Comparison of ENCODE assay signal across 25 cellular contexts in genomic region chr11:13076961-13077360, GRCh38.
"Had no signal": no experiment of that assay in that cellular context is flagged by ENCODE, and none has a peak within 500 bp of the region (broad histone marks: within the 10 kb centered on the region; RNA-seq: fewer than 3 reads in every experiment).

No MANE protein-coding gene starts in this region.

- H3K4me1 Mint-ChIP-seq: activated CD4-positive, alpha-beta T cell treated with anti-CD3 and anti-CD28 coated beads for 36 hours; memory B cell; stimulated activated effector memory CD8-positive, alpha-beta T cell treated with anti-CD3 and anti-CD28 coated beads, Interleukin-12 subunit alpha, Interleukin-12 subunit beta, amount 100 ng/mL, for 72 hours; T-helper 17 cell had no signal

- H3K9me3 Mint-ChIP-seq: activated naive CD4-positive, alpha-beta T cell treated with anti-CD3 and anti-CD28 coated beads, Interleukin-2, amount 50 U/mL, for 72 hours; activated T-helper 1 cell treated with anti-CD3 and anti-CD28 coated beads, Interleukin-12 subunit alpha, Interleukin-12 subunit beta, Interleukin-2, Interleukin-4 antibody, amounts not matched to agents 30 ng/mL and 10 ng/mL and 1 ng/mL, durations not matched to agents 14 hours and 24 hours and 36 hours; memory B cell; stimulated activated effector memory CD8-positive, alpha-beta T cell treated with anti-CD3 and anti-CD28 coated beads, Interleukin-12 subunit alpha, Interleukin-12 subunit beta, amount 100 ng/mL, for 72 hours had no signal

- H3K4me1 ChIP-seq: adrenal gland, breast epithelium, testis, upper lobe of right lung had no signal

- H3K27ac ChIP-seq: adrenal gland, breast epithelium, testis, upper lobe of right lung had no signal

- H3K27ac Mint-ChIP-seq: activated CD4-positive, alpha-beta T cell treated with anti-CD3 and anti-CD28 coated beads for 36 hours; activated naive CD4-positive, alpha-beta T cell treated with anti-CD3 and anti-CD28 coated beads, Interleukin-2, amount 50 U/mL, for 72 hours; activated T-helper 1 cell treated with anti-CD3 and anti-CD28 coated beads, Interleukin-12 subunit alpha, Interleukin-12 subunit beta, Interleukin-2, Interleukin-4 antibody, amounts not matched to agents 30 ng/mL and 10 ng/mL and 1 ng/mL, durations not matched to agents 14 hours and 24 hours and 36 hours; memory B cell; progenitor cell of endocrine pancreas; stimulated activated effector memory CD8-positive, alpha-beta T cell treated with anti-CD3 and anti-CD28 coated beads, Interleukin-12 subunit alpha, Interleukin-12 subunit beta, amount 100 ng/mL, for 72 hours had no signal

- H3K36me3 ChIP-seq: adrenal gland, breast epithelium, upper lobe of right lung had no signal

- H3K36me3 Mint-ChIP-seq: activated naive CD4-positive, alpha-beta T cell treated with anti-CD3 and anti-CD28 coated beads, Interleukin-2, amount 50 U/mL, for 72 hours; memory B cell; stimulated activated effector memory CD8-positive, alpha-beta T cell treated with anti-CD3 and anti-CD28 coated beads, Interleukin-12 subunit alpha, Interleukin-12 subunit beta, amount 100 ng/mL, for 72 hours had no signal

- H3K9me3 ChIP-seq: adrenal gland, breast epithelium, testis, upper lobe of right lung had no signal

- ATAC-seq: activated CD4-positive, alpha-beta T cell treated with anti-CD3 and anti-CD28 coated beads for 36 hours; activated naive CD4-positive, alpha-beta T cell treated with anti-CD3 and anti-CD28 coated beads, Interleukin-2, amount 50 U/mL, for 72 hours; left ventricle myocardium superior; right cardiac atrium; stimulated activated effector memory CD8-positive, alpha-beta T cell treated with anti-CD3 and anti-CD28 coated beads, Interleukin-12 subunit alpha, Interleukin-12 subunit beta, amount 100 ng/mL, for 72 hours; T-helper 17 cell; upper lobe of right lung had no signal

- DNase-seq: activated CD4-positive, alpha-beta T cell treated with anti-CD3 and anti-CD28 coated beads for 36 hours; activated CD4-positive, alpha-beta T cell treated with anti-CD3 and anti-CD28 coated beads, Interleukin-2, amount 50 U/mL, for 48 hours; activated gamma-delta T cell treated with Interleukin-2 at 50 U/mL for 16 hours; activated T-cell treated with anti-CD3 and anti-CD28 coated beads for 4 hours; adrenal gland; cerebellar nuclear complex; cortex of kidney; foreskin fibroblast; glutamatergic neuron; hippocampal formation; kidney; left ventricle myocardium superior; occipital lobe; right cardiac atrium; small intestine; stimulated activated CD4-positive, alpha-beta T cell treated with anti-CD3 and anti-CD28 coated beads, Interleukin-4, amount 100 ng/mL, for 24 hours; T-helper 17 cell; testis; upper lobe of right lung had no signal

- H3K27me3 ChIP-seq: breast epithelium, testis, upper lobe of right lung had no signal

- H3K4me3 Mint-ChIP-seq: activated CD4-positive, alpha-beta T cell treated with anti-CD3 and anti-CD28 coated beads for 36 hours; activated T-helper 1 cell treated with anti-CD3 and anti-CD28 coated beads, Interleukin-12 subunit alpha, Interleukin-12 subunit beta, Interleukin-2, Interleukin-4 antibody, amounts not matched to agents 30 ng/mL and 10 ng/mL and 1 ng/mL, durations not matched to agents 14 hours and 24 hours and 36 hours; memory B cell; stimulated activated effector memory CD8-positive, alpha-beta T cell treated with anti-CD3 and anti-CD28 coated beads, Interleukin-12 subunit alpha, Interleukin-12 subunit beta, amount 100 ng/mL, for 72 hours; T-helper 17 cell had no signal

- H3K4me3 ChIP-seq: adrenal gland, breast epithelium, testis, upper lobe of right lung had no signal
